ENCODE assay signal across 15 cellular contexts in genomic region chr12:79409562-79409961, GRCh38.
DNase-seq lines count a peak whose midpoint lies in the region; ATAC-seq and TF ChIP-seq lines count a peak whose summit lies in the region.
"Had no signal": no experiment of that assay in that cellular context is flagged by ENCODE, and none has a peak within 500 bp of the region (broad histone marks: within the 10 kb centered on the region; RNA-seq: fewer than 3 reads in every experiment).

No MANE protein-coding gene starts in this region.

- peak in 1 of 2 experiments; percentile 44; a peak in 1 of 4 replicates for TF ChIP-seq EP300 in SK-N-SH (IDR thresholded peaks at IDR 0.05; ENCODE audit: borderline replicate concordance in 1 of 2, low read depth in 1 of 2, low read length in 1 of 2)

- H2AFZ ChIP-seq in SK-N-SH (ENCODE audit: low read depth), result no peak overlapping the region

- no peak for TF ChIP-seq RAD21 in SK-N-SH (IDR thresholded peaks at IDR 0.05; ENCODE audit: low read length)

- CTCF ChIA-PET in SK-N-SH (lab: Yijun Ruan, JAX), result no interaction called here

- H3K27me3 ChIP-seq in SK-N-SH (ENCODE audit: insufficient read depth) (no peaks in the 10 kb centered on the region), rectal smooth muscle tissue (ENCODE audit: control insufficient read depth, insufficient read depth, low read length) (no peaks in the 10 kb centered on the region)
- H3K27me3 ChIP-seq: foreskin keratinocyte had no signal

- no peak overlapping the region for H3K4me3 ChIP-seq in SK-N-SH (ENCODE audit: low read depth in 2 of 2, low read length in 1 of 2)
- H3K4me3 ChIP-seq in fibroblast of mammary gland (ENCODE audit: control insufficient read depth, low read depth, low read length), result no peak overlapping the region
- H3K4me3 ChIP-seq in rectal smooth muscle tissue (ENCODE audit: low read length), result peak overlapping the region; percentile 25
- H3K4me3 ChIP-seq: GM12878 had no signal

- H3K27ac ChIP-seq in SK-N-SH (ENCODE audit: low read depth in 2 of 2, low read length in 1 of 2) (peak overlapping the region; percentile 59 to 83; a peak in 2 of 4 replicates), rectal smooth muscle tissue (ENCODE audit: low read depth, low read length) (peak overlapping the region; percentile 49)
- H3K27ac ChIP-seq: foreskin keratinocyte had no signal

- 9% methylated on average over 2 of the region's 2 CpGs for WGBS in SK-N-SH (ENCODE audit: low lambda C conversion rate)

- no peak for ATAC-seq in stimulated activated effector memory CD8-positive, alpha-beta T cell treated with anti-CD3 and anti-CD28 coated beads, Interleukin-12 subunit alpha, Interleukin-12 subunit beta, amount 100 ng/mL, for 72 hours
- ATAC-seq in HG03196 (IDR thresholded peaks at IDR 0.05; ENCODE audit: unreplicated experiment), result no peak
- ATAC-seq: foreskin keratinocyte; GM12878; stimulated activated naive CD8-positive, alpha-beta T cell treated with anti-CD3 and anti-CD28 coated beads, Interleukin-15, Interleukin-2, amounts not matched to agents 100 U/mL and 50 U/mL, for 24 hours had no signal

- H3K9me3 Mint-ChIP-seq in stimulated activated effector memory CD8-positive, alpha-beta T cell treated with anti-CD3 and anti-CD28 coated beads, Interleukin-12 subunit alpha, Interleukin-12 subunit beta, amount 100 ng/mL, for 72 hours, result no peaks in the 10 kb centered on the region

- H3K9me2 ChIP-seq in SK-N-SH, result no peaks in the 10 kb centered on the region

- POLR2A ChIA-PET in SK-N-SH (lab: Yijun Ruan, JAX), result no interaction called here

- TF ChIP-seq CTCF in SK-N-SH (IDR thresholded peaks at IDR 0.05) (no peak), fibroblast of mammary gland (conservative IDR thresholded peaks at IDR 0.05; ENCODE audit: control insufficient read depth, insufficient read depth, low read depth, low read length) (no peak)

- peaks cover 5% of the 10 kb centered on the region for H3F3A ChIP-seq in SK-N-SH (replicated peaks; ENCODE audit: insufficient read depth)

- peak overlapping the region; percentile 60 for H3K4me2 ChIP-seq in SK-N-SH

- H3K79me2 ChIP-seq in SK-N-SH (ENCODE audit: insufficient read depth), result no peaks in the 10 kb centered on the region

- H4K20me1 ChIP-seq in SK-N-SH (ENCODE audit: insufficient read depth), result no peaks in the 10 kb centered on the region

- H3K4me1 ChIP-seq in SK-N-SH (ENCODE audit: control insufficient read depth in 1 of 2, insufficient read depth in 2 of 2, low read depth in 1 of 2, low read length in 1 of 2), result peaks cover 0 to 23% of the 10 kb centered on the region in 2 experiments
- peaks cover 18% of the 10 kb centered on the region for H3K4me1 ChIP-seq in rectal smooth muscle tissue (ENCODE audit: control insufficient read depth, insufficient read depth, low read length)

- H3K36me3 ChIP-seq in SK-N-SH (replicated peaks in 1 of 2; ENCODE audit: control insufficient read depth in 1 of 2, insufficient read depth in 2 of 2, low read length in 1 of 2) (no peaks in the 10 kb centered on the region), rectal smooth muscle tissue (ENCODE audit: control insufficient read depth, insufficient read depth, low read length) (no peaks in the 10 kb centered on the region)

- H3K9me3 ChIP-seq in SK-N-SH, result no peaks in the 10 kb centered on the region

- no peak overlapping the region for H3K4me3 Mint-ChIP-seq in stimulated activated effector memory CD8-positive, alpha-beta T cell treated with anti-CD3 and anti-CD28 coated beads, Interleukin-12 subunit alpha, Interleukin-12 subunit beta, amount 100 ng/mL, for 72 hours
- H3K4me3 Mint-ChIP-seq: CD4-positive, CD25-positive, alpha-beta regulatory T cell had no signal

- no peaks in the 10 kb centered on the region for H3K36me3 Mint-ChIP-seq in stimulated activated effector memory CD8-positive, alpha-beta T cell treated with anti-CD3 and anti-CD28 coated beads, Interleukin-12 subunit alpha, Interleukin-12 subunit beta, amount 100 ng/mL, for 72 hours
- H3K36me3 Mint-ChIP-seq: CD4-positive, CD25-positive, alpha-beta regulatory T cell had no signal

- DNase-seq in EH (ENCODE audit: low read depth), result peak; percentile 95
- no peak for DNase-seq in SK-N-SH
- peak; percentile 58 for DNase-seq in fibroblast of mammary gland (ENCODE audit: low read depth)
- no peak for DNase-seq in stimulated activated effector memory CD8-positive, alpha-beta T cell treated with anti-CD3 and anti-CD28 coated beads, Interleukin-12 subunit alpha, Interleukin-12 subunit beta, amount 100 ng/mL, for 72 hours (ENCODE audit: low spot score in 2 of 2)
- DNase-seq in DMS53 treated with DMSO at 0.1 percent for 48 hours (lab: John Stamatoyannopoulos, UW; ENCODE audit: unreplicated experiment), result no peak
- no peak for DNase-seq in stimulated activated CD4-positive, alpha-beta T cell treated with anti-CD3 and anti-CD28 coated beads, Interleukin-4, amount 100 ng/mL, for 24 hours
- DNase-seq: activated gamma-delta T cell; CD4-positive, CD25-positive, alpha-beta regulatory T cell; NCI-H1105; stimulated activated CD4-positive, alpha-beta T cell treated with anti-CD3 and anti-CD28 coated beads, Interleukin-12 subunit alpha, Interleukin-12 subunit beta, amount 100 ng/mL, for 4 hours; stimulated activated naive CD8-positive, alpha-beta T cell treated with anti-CD3 and anti-CD28 coated beads, Interleukin-15, Interleukin-2, amounts not matched to agents 100 U/mL and 50 U/mL, for 24 hours had no signal

- no peak overlapping the region for H3K9ac ChIP-seq in SK-N-SH
- no peak overlapping the region for H3K9ac ChIP-seq in rectal smooth muscle tissue (ENCODE audit: low read length)

- H3K4me1 Mint-ChIP-seq in stimulated activated effector memory CD8-positive, alpha-beta T cell treated with anti-CD3 and anti-CD28 coated beads, Interleukin-12 subunit alpha, Interleukin-12 subunit beta, amount 100 ng/mL, for 72 hours, result no peaks in the 10 kb centered on the region
- H3K4me1 Mint-ChIP-seq: CD4-positive, CD25-positive, alpha-beta regulatory T cell had no signal

- H3K27ac Mint-ChIP-seq in stimulated activated effector memory CD8-positive, alpha-beta T cell treated with anti-CD3 and anti-CD28 coated beads, Interleukin-12 subunit alpha, Interleukin-12 subunit beta, amount 100 ng/mL, for 72 hours, result no peak overlapping the region
- H3K27ac Mint-ChIP-seq: CD4-positive, CD25-positive, alpha-beta regulatory T cell had no signal

TF ChIP-seq in SK-N-SH, 30 proteins besides CTCF, POLR2A, EP300 and RAD21:
- peak; percentile 65; the same call in 1 of the 2 replicates for TF ChIP-seq NFIC (IDR thresholded peaks at IDR 0.05; ENCODE audit: borderline replicate concordance)
- TF ChIP-seq TCF12 (IDR thresholded peaks at IDR 0.05), result peak; percentile 50; the same call in 1 of the 2 replicates
- no peak for TF ChIP-seq POLR2AphosphoS5 (IDR thresholded peaks at IDR 0.05; ENCODE audit: low read depth, low read length)

Comparison
In these comparisons a context has a peak if more than half of its experiments do, and no peak if none do; other contexts are left out.
1. DNase-seq: peak in EH (single experiment) and fibroblast of mammary gland (single experiment); none in SK-N-SH (single experiment), stimulated activated effector memory CD8-positive, alpha-beta T cell treated with anti-CD3 and anti-CD28 coated beads, Interleukin-12 subunit alpha, Interleukin-12 subunit beta, amount 100 ng/mL, for 72 hours (0 of 2), DMS53 treated with DMSO at 0.1 percent for 48 hours (single experiment) and stimulated activated CD4-positive, alpha-beta T cell treated with anti-CD3 and anti-CD28 coated beads, Interleukin-4, amount 100 ng/mL, for 24 hours (single experiment).